Comparison of ENCODE assay signal across 14 cellular contexts in genomic region chr19:52673014-52673413, GRCh38.
"Had no signal": no experiment of that assay in that cellular context is flagged by ENCODE, and none has a peak within 500 bp of the region (broad histone marks: within the 10 kb centered on the region; RNA-seq: fewer than 3 reads in every experiment).

No MANE protein-coding gene starts in this region.

- DNase-seq: activated CD4-positive, alpha-beta T cell treated with anti-CD3 and anti-CD28 coated beads, Interleukin-2, amount 50 U/mL, for 1 hour; activated CD8-positive, alpha-beta memory T cell treated with anti-CD3 and anti-CD28 coated beads, Interleukin-2, amount 50 U/mL, for 4 hours; activated naive CD4-positive, alpha-beta T cell treated with anti-CD3 and anti-CD28 coated beads, Interleukin-2, amount 50 U/mL, for 16 hours; activated T-cell treated with anti-CD3 and anti-CD28 coated beads, Interleukin-2, amount 50 U/mL, for 4 hours; cerebellar nuclear complex; effector memory CD8-positive, alpha-beta T cell; left cardiac atrium; mesendoderm; naive thymus-derived CD8-positive, alpha-beta T cell; stimulated activated naive B cell treated with anti-CD40 and anti-IgM and Interleukin-4, amounts not matched to agents 10 μg/mL and 1 μg/mL and 100 μg/mL, for 72 hours; T1000 had no signal

- H3K9me3 ChIP-seq: breast epithelium had no signal

- H3K27ac ChIP-seq: breast epithelium, neutrophil had no signal

- H3K4me1 ChIP-seq: breast epithelium had no signal

- H3K36me3 ChIP-seq: breast epithelium, neutrophil had no signal

- ATAC-seq: activated CD4-positive, CD25-positive, alpha-beta regulatory T cell treated with anti-CD3 and anti-CD28 coated beads, Interleukin-2, amount 50 U/mL, for 24 hours; activated T-cell treated with anti-CD3 and anti-CD28 coated beads, Interleukin-2, amount 50 U/mL, for 4 hours; left cardiac atrium; naive thymus-derived CD8-positive, alpha-beta T cell; stimulated activated naive B cell treated with anti-CD40 and anti-IgM and Interleukin-4, amounts not matched to agents 10 μg/mL and 1 μg/mL and 100 μg/mL, for 72 hours had no signal

- H3K4me3 ChIP-seq: breast epithelium had no signal

- H3K27me3 ChIP-seq: breast epithelium, neutrophil had no signal
